Comparison of ENCODE assay signal across 19 cellular contexts in genomic region chr14:75591331-75591946, GRCh38. TPM values are rescaled to one million over a fixed set of nuclear protein-coding genes. Genes with fewer than 3 reads are reported as not detected.
DNase-seq lines count a peak whose midpoint lies in the region; ATAC-seq, FAIRE-seq and TF ChIP-seq lines count a peak whose summit lies in the region.
"Had no signal": no experiment of that assay in that cellular context is flagged by ENCODE, and none has a peak within 500 bp of the region (broad histone marks: within the 10 kb centered on the region; RNA-seq: fewer than 3 reads in every experiment).

No MANE protein-coding gene starts in this region.

- no peak overlapping the region for H3K14ac ChIP-seq in H1 (ENCODE audit: insufficient read length)

- H3K27ac ChIP-seq in Karpas-422 (ENCODE audit: low read length) (no peak overlapping the region), H1 (ENCODE audit: low read depth, low read length) (no peak overlapping the region), left lung (no peak overlapping the region)
- H3K27ac ChIP-seq: BLaER1, Peyer's patch had no signal

- peak in 1 of 2 experiments; percentile 18; a peak in 1 of 4 replicates for TF ChIP-seq RAD21 in H1 (IDR thresholded peaks at IDR 0.05 in 1 of 2, conservative IDR thresholded peaks at IDR 0.05 in 1 of 2; ENCODE audit: low read depth in 2 of 2, low read length in 2 of 2)

- no peak overlapping the region for H4K5ac ChIP-seq in H1 (ENCODE audit: insufficient read length, low read depth, low read length)

- FAIRE-seq in H1 (lab: Jason Lieb, UNC) = no peak
- FAIRE-seq: A204.1, GM19239, K562 had no signal

- H3K9me3 ChIP-seq in BE2C = no peaks in the 10 kb centered on the region
- H3K9me3 ChIP-seq in Karpas-422 (ENCODE audit: low read length) = no peaks in the 10 kb centered on the region; the same call in 1 of the 2 replicates
- peaks cover 7 to 9% of the 10 kb centered on the region in 2 experiments for H3K9me3 ChIP-seq in H1 (ENCODE audit: insufficient read depth in 2 of 2, low read depth in 1 of 2, low read length in 1 of 2)
- no peaks in the 10 kb centered on the region for H3K9me3 ChIP-seq in left lung
- H3K9me3 ChIP-seq: HAP-1, Peyer's patch had no signal

- no peaks in the 10 kb centered on the region for H3K36me3 ChIP-seq in BE2C
- no peaks in the 10 kb centered on the region for H3K36me3 ChIP-seq in Karpas-422 (ENCODE audit: insufficient read depth, low read length)
- H3K36me3 ChIP-seq in H1 (ENCODE audit: control insufficient read depth in 2 of 4, insufficient read depth in 4 of 4, low read length in 3 of 4) = peaks cover 0 to 8% (median 0%) of the 10 kb centered on the region in 4 experiments; a peak in 1 of 8 replicates
- no peaks in the 10 kb centered on the region for H3K36me3 ChIP-seq in left lung
- H3K36me3 ChIP-seq: BLaER1, HAP-1 had no signal

- DNase-seq in BE2C (no peak), Karpas-422 (peak; percentile 61), H1 (ENCODE audit: low read depth in 1 of 2, low spot score in 2 of 2) (no peak), left lobe of liver (ENCODE audit: low spot score) (no peak), left lung (no peak), retina (no peak)
- DNase-seq: CD4-positive, alpha-beta memory T cell; DMS153; GDM1; NCI-H1694 treated with DMSO at 0.1 percent for 48 hours; NCI-H748 treated with DMSO at 0.1 percent for 48 hours; NK-92 treated with Interleukin-12 subunit alpha and Interleukin-12 subunit beta, amount 100 ng/mL, for 24 hours; Peyer's patch had no signal

- H4K20me1 ChIP-seq in Karpas-422 (ENCODE audit: insufficient read depth, low read depth, low read length) = no peaks in the 10 kb centered on the region
- H4K20me1 ChIP-seq in H1 (replicated peaks in 1 of 2; ENCODE audit: control insufficient read depth in 1 of 2, insufficient read depth in 2 of 2, low read length in 2 of 2) = no peaks in the 10 kb centered on the region
- H4K20me1 ChIP-seq: BLaER1 had no signal

- no peaks in the 10 kb centered on the region; the same call in 1 of the 2 replicates for H3K79me1 ChIP-seq in H1 (ENCODE audit: low read depth, low read length)

- intact Hi-C loops in left lung (cut with DNase I) = no loop called here

- H2AFZ ChIP-seq in Karpas-422 (ENCODE audit: low read length) = no peak overlapping the region
- H2AFZ ChIP-seq in H1 (ENCODE audit: low read length) = no peak overlapping the region

- H3K4me3 ChIP-seq in BE2C (ENCODE audit: low read depth, low read length) (no peak overlapping the region), Karpas-422 (ENCODE audit: low read length) (no peak overlapping the region), H1 (ENCODE audit: extremely low read depth in 1 of 4, insufficient read depth in 2 of 4, low read depth in 3 of 4, low read length in 4 of 4) (no peak overlapping the region), left lung (no peak overlapping the region)
- H3K4me3 ChIP-seq: BLaER1, HAP-1, K562, Peyer's patch had no signal

- H3K27me3 ChIP-seq in BE2C (no peaks in the 10 kb centered on the region; the same call in 1 of the 2 replicates), Karpas-422 (ENCODE audit: low read length) (0 out of 2 replicates have a peak, but pooled peaks cover 6% of the 10 kb centered on the region), H1 (replicated peaks in 1 of 4; ENCODE audit: control insufficient read depth in 3 of 4, extremely low read depth in 1 of 4, insufficient read depth in 3 of 4, low read length in 3 of 4) (no peaks in the 10 kb centered on the region), left lung (no peaks in the 10 kb centered on the region)
- H3K27me3 ChIP-seq: BLaER1, Peyer's patch had no signal

- CTCF ChIA-PET in H1 (lab: Charles Lee; ENCODE audit: partially characterized antibody) = interaction anchor here (0.6 to 2.3 kb wide), 4 partner anchors 13 to 353 kb away, joined by 3 to 11 read pairs (median 6); partner anchors contain the start of gene FLVCR2

- H3K18ac ChIP-seq in H1 (ENCODE audit: extremely low read depth, low read length) = no peak overlapping the region

- no peaks in the 10 kb centered on the region for H3K4me1 ChIP-seq in BE2C
- peaks cover 32% of the 10 kb centered on the region for H3K4me1 ChIP-seq in Karpas-422 (ENCODE audit: low read length)
- no peaks in the 10 kb centered on the region for H3K4me1 ChIP-seq in H1 (replicated peaks in 1 of 4; ENCODE audit: control insufficient read depth in 3 of 4, insufficient read depth in 4 of 4, low read length in 3 of 4)
- peaks cover 0 to 5% of the 10 kb centered on the region in 2 donors for H3K4me1 ChIP-seq in left lung
- H3K4me1 ChIP-seq: Peyer's patch had no signal

- no peak overlapping the region for H3K9ac ChIP-seq in Karpas-422 (ENCODE audit: low read length)
- H3K9ac ChIP-seq in H1 (replicated peaks in 1 of 4; ENCODE audit: extremely low read depth in 1 of 4, low read depth in 3 of 4, low read length in 3 of 4) = no peak overlapping the region
- H3K9ac ChIP-seq: BLaER1 had no signal

- TF ChIP-seq CTCF in BE2C (IDR thresholded peaks at IDR 0.05; ENCODE audit: low read depth, low read length) = peak; percentile 2; the same call in 1 of the 2 replicates
- peak; percentile 16 to 41 (median 36); a peak in 2 of 4 replicates for TF ChIP-seq CTCF in H1 (IDR thresholded peaks at IDR 0.05; ENCODE audit: control extremely low read depth in 1 of 3, insufficient read depth in 1 of 3, low read depth in 1 of 3, low read length in 3 of 3)
- no peak for TF ChIP-seq CTCF in left lung (IDR thresholded peaks at IDR 0.05)

- TF ChIP-seq EP300 in H1 (IDR thresholded peaks at IDR 0.05; ENCODE audit: borderline replicate concordance in 1 of 2, low read depth in 2 of 2, low read length in 2 of 2) = no peak

- H2BK12ac ChIP-seq in H1 (ENCODE audit: low read depth, low read length) = no peak overlapping the region

- TF ChIP-seq POLR2A in H1 (IDR thresholded peaks at IDR 0.05; ENCODE audit: control extremely low read depth in 1 of 2, low read depth in 2 of 2, low read length in 2 of 2) = no peak

- no peak overlapping the region for H4K91ac ChIP-seq in H1 (replicated peaks; ENCODE audit: insufficient read length, low read length)

- no peak overlapping the region for H2BK20ac ChIP-seq in H1 (ENCODE audit: low read length)

- H3K4ac ChIP-seq in H1 (replicated peaks; ENCODE audit: insufficient read length, low read depth, low read length) = no peak overlapping the region

- H3K4me2 ChIP-seq in Karpas-422 (ENCODE audit: low read depth, low read length, poor library complexity, severe bottlenecking) (no peak overlapping the region), H1 (ENCODE audit: insufficient read depth in 1 of 2, low read depth in 2 of 2, low read length in 2 of 2) (no peak overlapping the region)

- no peak overlapping the region for H3K23ac ChIP-seq in H1 (ENCODE audit: insufficient read length)

- peak; percentile 55 for ATAC-seq in left lobe of liver
- ATAC-seq in HG02759 (IDR thresholded peaks at IDR 0.05; ENCODE audit: unreplicated experiment) = no peak
- no peak for ATAC-seq in left lung
- ATAC-seq: K562 had no signal

- WGBS in H1 (ENCODE audit: extremely low coverage in 1 of 2, insufficient coverage in 1 of 2, insufficient read length in 1 of 2, insufficient replicate concordance in 2 of 2, low coverage in 1 of 2, low lambda C conversion rate in 2 of 2, missing lambda C conversion rate in 1 of 2), 2 experiments = 100% methylated on average over 1 of the region's 1 CpG; no CpG with 5 or more reads in 1 of the 2 experiments

- no peak overlapping the region for H4K8ac ChIP-seq in H1 (ENCODE audit: extremely low read depth, insufficient read depth, low read length)

- no peak overlapping the region for H3K56ac ChIP-seq in H1 (replicated peaks; ENCODE audit: insufficient read length, low read depth, low read length)

- no peaks in the 10 kb centered on the region; the same call in 1 of the 2 replicates for H3K23me2 ChIP-seq in H1 (ENCODE audit: low read depth, low read length)

- POLR2A ChIA-PET in H1 (lab: Charles Lee; ENCODE audit: partially characterized antibody) = no interaction called here

- H2BK5ac ChIP-seq in H1 (ENCODE audit: low read depth, low read length) = no peak overlapping the region

- H2AK5ac ChIP-seq in H1 (ENCODE audit: low read depth, low read length) = no peak overlapping the region

- no peak overlapping the region for H2BK15ac ChIP-seq in H1 (ENCODE audit: low read length)

- no peaks in the 10 kb centered on the region for H3K9me2 ChIP-seq in Karpas-422 (replicated peaks; ENCODE audit: insufficient read depth, low read length)

- H2BK120ac ChIP-seq in H1 (replicated peaks; ENCODE audit: low read depth, low read length) = no peak overlapping the region

- no peaks in the 10 kb centered on the region for H3K79me2 ChIP-seq in Karpas-422 (ENCODE audit: low read length)
- H3K79me2 ChIP-seq in H1 (ENCODE audit: control insufficient read depth in 1 of 2, insufficient read depth in 2 of 2, low read length in 2 of 2) = no peaks in the 10 kb centered on the region

TF ChIP-seq in H1, 55 proteins besides CTCF, POLR2A, EP300 and RAD21:
- no peak for TF ChIP-seq POU5F1 (IDR thresholded peaks at IDR 0.05; ENCODE audit: low read depth, low read length)
- TF ChIP-seq SP1 (IDR thresholded peaks at IDR 0.05; ENCODE audit: low read depth, low read length) = no peak
- TF ChIP-seq NANOG (IDR thresholded peaks at IDR 0.05; ENCODE audit: insufficient read depth, low read depth, low read length, poor library complexity, severe bottlenecking) = no peak
- TF ChIP-seq SIN3A (conservative IDR thresholded peaks at IDR 0.05 in 1 of 2, IDR thresholded peaks at IDR 0.05 in 1 of 2; ENCODE audit: low read depth in 1 of 2, low read length in 2 of 2) = no peak
TF ChIP-seq in H1: peak in this region for 0.

RNA-seq across cellular contexts. Expression of gene FLVCR2, which starts 13.0 kb away (rescaled TPM):
- 0.57 TPM for polyA plus RNA-seq in BE2C (2012; ENCODE audit: insufficient read depth, insufficient read length, low read depth)
- not detected in 2 replicates for total RNA-seq in Karpas-422 (2014; rRNA removed; shearing (Covaris generic); ENCODE audit: low replicate concordance)
- total RNA-seq in H1 (2021; fragmentation: NEBNext Ultra II Directional; extraction: Animal tissue kit (Norgen Biotek cat#: 25700)) = 7.1 and 12.9 TPM in 2 replicates
- polyA plus RNA-seq in H1 (2011; rRNA removed) = 6.3 and 8.2 TPM in 2 replicates
- 6.4 TPM for polyA plus RNA-seq in H1 (2011; cell fraction: cytosol; rRNA removed)
- 5.9 TPM for polyA plus RNA-seq in H1 (2011; cell fraction: nucleus; rRNA removed)
- 5.9 to 9.1 TPM (median 7.6 TPM) in 4 replicates for polyA plus RNA-seq in H1 (2012, experiment 1 of 2)
- 5.3 TPM for polyA plus RNA-seq in H1 (2012, experiment 2 of 2)
- 6.3 TPM for polyA plus RNA-seq in H1 (2013, experiment 1 of 2)
- 7.3 TPM for polyA plus RNA-seq in H1 (2013, experiment 2 of 2)
- polyA minus RNA-seq in H1 (2011; rRNA and poly(A)+ RNA removed) = 15.8 and 17.9 TPM in 2 replicates
- 4.8 TPM for polyA minus RNA-seq in H1 (2011; cell fraction: cytosol; rRNA and poly(A)+ RNA removed)
- 7.7 TPM for polyA minus RNA-seq in H1 (2011; cell fraction: nucleus; rRNA and poly(A)+ RNA removed)
- total RNA-seq in left lobe of liver (20.9 TPM), left lung (10 to 100 TPM; 20.2 to 30.9 TPM)
- polyA plus RNA-seq: K562 had no signal

Comparison
In these comparisons a context has a peak if more than half of its experiments do, and no peak if none do; other contexts are left out.
1. CTCF ChIP-seq: peak in BE2C (single experiment) and H1 (3 of 3); none in left lung (0 of 2).